Comparison of ENCODE assay signal across 1 cellular context in the genomic region with DNA sequence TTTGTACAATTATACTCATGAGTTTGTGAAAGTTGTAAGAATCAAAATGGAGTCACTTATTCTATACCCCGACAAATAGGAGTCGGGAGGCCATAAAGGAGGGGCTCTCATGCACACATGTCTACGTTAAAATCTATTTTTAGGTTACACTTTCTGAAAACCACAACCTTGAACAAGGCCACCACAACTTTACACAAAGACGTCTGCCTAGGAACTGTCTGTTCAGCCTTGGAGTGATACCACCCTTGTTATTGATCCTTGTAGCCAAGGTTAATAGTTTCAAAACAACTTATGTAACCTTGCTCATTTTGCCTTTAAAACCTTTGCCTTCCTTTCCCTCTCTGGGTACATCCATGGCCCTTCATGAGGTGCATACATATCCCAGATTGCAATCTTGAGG.
TF ChIP-seq lines count a peak whose summit lies in the region.

No MANE protein-coding gene starts in this region.

TF ChIP-seq in K562, 482 proteins besides CTCF, POLR2A, EP300 and RAD21 (continued from another document):
- TF ChIP-seq ILF3 (IDR thresholded peaks at IDR 0.05; ENCODE audit: borderline replicate concordance), result no peak
TF ChIP-seq in K562: peak in this region for 1.
